18 cellular contexts compared by ENCODE assay signal in the genomic region with DNA sequence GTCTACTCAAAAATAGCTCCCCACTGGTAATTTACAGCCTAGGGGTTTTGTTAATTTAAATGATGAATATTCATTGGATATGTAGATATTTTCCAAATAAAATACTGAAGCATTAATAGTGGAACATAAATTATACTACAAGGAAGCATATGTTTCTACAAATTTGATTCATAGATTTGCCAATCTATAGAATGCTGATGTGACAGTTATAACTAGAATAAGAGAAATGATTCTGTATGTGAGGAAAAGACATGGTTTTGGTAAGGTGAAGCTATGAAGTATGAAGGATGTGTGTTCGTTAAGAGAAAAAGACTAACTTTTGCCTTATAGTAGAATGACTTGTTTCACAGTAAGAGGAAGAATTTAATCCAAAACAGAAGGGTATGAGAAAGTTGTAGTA.
"Had no signal": no experiment of that assay in that cellular context is flagged by ENCODE, and none has a peak within 500 bp of the region (broad histone marks: within the 10 kb centered on the region; RNA-seq: fewer than 3 reads in every experiment).

No MANE protein-coding gene starts in this region.

- H3K4me3 Mint-ChIP-seq: naive B cell; stimulated activated naive B cell treated with anti-CD40 and anti-IgM and Interleukin-4, amounts not matched to agents 10 μg/mL and 1 μg/mL and 100 μg/mL, for 72 hours; stimulated activated naive CD8-positive, alpha-beta T cell treated with anti-CD3 and anti-CD28 coated beads, Interleukin-15, amount 100 ng/mL, for 72 hours had no signal

- H3K27ac Mint-ChIP-seq: stimulated activated naive B cell treated with anti-CD40 and anti-IgM and Interleukin-4, amounts not matched to agents 10 μg/mL and 1 μg/mL and 100 μg/mL, for 72 hours had no signal

- H3K9me3 Mint-ChIP-seq: stimulated activated naive CD8-positive, alpha-beta T cell treated with anti-CD3 and anti-CD28 coated beads, Interleukin-15, amount 100 ng/mL, for 72 hours had no signal

- H3K9me3 ChIP-seq: heart left ventricle, neutrophil, sigmoid colon, testis, upper lobe of right lung, vagina had no signal

- H3K27me3 Mint-ChIP-seq: naive B cell; stimulated activated naive B cell treated with anti-CD40 and anti-IgM and Interleukin-4, amounts not matched to agents 10 μg/mL and 1 μg/mL and 100 μg/mL, for 72 hours; stimulated activated naive CD8-positive, alpha-beta T cell treated with anti-CD3 and anti-CD28 coated beads, Interleukin-15, amount 100 ng/mL, for 72 hours had no signal

- H3K27me3 ChIP-seq: dorsolateral prefrontal cortex, heart left ventricle, neutrophil, sigmoid colon, testis, tibial nerve, upper lobe of right lung, vagina had no signal

- H3K27ac ChIP-seq: dorsolateral prefrontal cortex, heart left ventricle, neutrophil, sigmoid colon, skin epidermis, testis, tibial nerve, upper lobe of right lung, vagina had no signal

- ATAC-seq: heart left ventricle; left colon; stimulated activated naive B cell treated with anti-CD40 and anti-IgM and Interleukin-4, amounts not matched to agents 10 μg/mL and 1 μg/mL and 100 μg/mL, for 72 hours; stimulated activated naive CD8-positive, alpha-beta T cell treated with anti-CD3 and anti-CD28 coated beads, Interleukin-15, amount 100 ng/mL, for 72 hours; upper lobe of right lung had no signal

- H3K4me1 ChIP-seq: heart left ventricle, sigmoid colon, testis, tibial nerve, upper lobe of right lung, vagina had no signal

- H3K4me1 Mint-ChIP-seq: naive B cell; stimulated activated naive B cell treated with anti-CD40 and anti-IgM and Interleukin-4, amounts not matched to agents 10 μg/mL and 1 μg/mL and 100 μg/mL, for 72 hours; stimulated activated naive CD8-positive, alpha-beta T cell treated with anti-CD3 and anti-CD28 coated beads, Interleukin-15, amount 100 ng/mL, for 72 hours had no signal

- H3K4me3 ChIP-seq: dorsolateral prefrontal cortex, heart left ventricle, sigmoid colon, skin epidermis, testis, tibial nerve, upper lobe of right lung, vagina had no signal

- DNase-seq: dorsolateral prefrontal cortex; effector CD8-positive, alpha-beta T cell; heart left ventricle; hippocampal formation; left colon; mesendoderm; naive B cell; sigmoid colon; stimulated activated CD4-positive, alpha-beta T cell treated with anti-CD3 and anti-CD28 coated beads, Interleukin-2, amount 100 ng/mL, for 24 hours; stimulated activated CD4-positive, alpha-beta T cell treated with anti-CD3 and anti-CD28 coated beads, Interleukin-4, amount 100 ng/mL, for 4 hours; stimulated activated naive B cell treated with anti-CD40 and anti-IgM and Interleukin-4, amounts not matched to agents 10 μg/mL and 1 μg/mL and 100 μg/mL, for 72 hours; stimulated activated naive CD8-positive, alpha-beta T cell treated with anti-CD3 and anti-CD28 coated beads, Interleukin-15, amount 100 ng/mL, for 72 hours; testis; upper lobe of right lung had no signal
